ENCODE assay signal across 14 cellular contexts in genomic region chr1:230090194-230090711, GRCh38. TPM values are rescaled to one million over a fixed set of nuclear protein-coding genes. Genes with fewer than 3 reads are reported as not detected.
DNase-seq lines count a peak whose midpoint lies in the region; ATAC-seq and TF ChIP-seq lines count a peak whose summit lies in the region.
"Had no signal": no experiment of that assay in that cellular context is flagged by ENCODE, and none has a peak within 500 bp of the region (broad histone marks: within the 10 kb centered on the region; RNA-seq: fewer than 3 reads in every experiment).

No MANE protein-coding gene starts in this region.

- peak overlapping the region; percentile 96 for H3K27ac ChIP-seq in DND-41 (ENCODE audit: low read length)
- H3K27ac ChIP-seq in esophagus muscularis mucosa (replicated peaks in 1 of 4): peak overlapping the region in 3 of 4 donors; percentile 11 to 35 (median 13)
- H3K27ac ChIP-seq: epithelial cell of prostate, skin epidermis had no signal

- peaks cover 26% of the 10 kb centered on the region for H4K20me1 ChIP-seq in DND-41 (ENCODE audit: insufficient read depth, low read length)

- peak overlapping the region; percentile 30 for H3K4me3 Mint-ChIP-seq in osteocyte (ENCODE audit: unreplicated experiment)
- no peak overlapping the region for H3K4me3 Mint-ChIP-seq in effector memory CD8-positive, alpha-beta T cell
- H3K4me3 Mint-ChIP-seq: IgD-negative memory B cell, nephron had no signal

- H3K4me2 ChIP-seq in DND-41 (ENCODE audit: insufficient read depth, low read length): no peak overlapping the region

- H3K9me3 ChIP-seq in DND-41 (ENCODE audit: insufficient read depth, low read length, severe bottlenecking) (no peaks in the 10 kb centered on the region), esophagus muscularis mucosa (no peaks in the 10 kb centered on the region)

- TF ChIP-seq POLR2A in esophagus muscularis mucosa (IDR thresholded peaks at IDR 0.05; ENCODE audit: low read depth): no peak

- H3K4me3 ChIP-seq in DND-41 (ENCODE audit: low read depth in 1 of 2, low read length in 2 of 2) (no peak overlapping the region), esophagus muscularis mucosa (no peak overlapping the region)
- H3K4me3 ChIP-seq: skin epidermis had no signal

- DNase-seq in DND-41 (no peak), RPMI7951 (ENCODE audit: low read depth) (peak; percentile 66), esophagus muscularis mucosa (ENCODE audit: extremely low spot score) (no peak), osteocyte (ENCODE audit: extremely low spot score, unreplicated experiment) (no peak), germinal center (ENCODE audit: low spot score) (no peak)
- no peak for DNase-seq in stimulated activated CD4-positive, alpha-beta T cell treated with anti-CD3 and anti-CD28 coated beads, Interleukin-12 subunit alpha, Interleukin-12 subunit beta, amount 100 ng/mL, for 4 hours
- DNase-seq in effector memory CD8-positive, alpha-beta T cell: no peak
- DNase-seq: anterior cingulate cortex, NCI-H187 had no signal

- H3K27me3 ChIP-seq in DND-41 (ENCODE audit: insufficient read depth, low read length, poor library complexity): no peaks in the 10 kb centered on the region
- H3K27me3 ChIP-seq in esophagus muscularis mucosa: no peaks in the 10 kb centered on the region

- no peak for TF ChIP-seq EP300 in esophagus muscularis mucosa (IDR thresholded peaks at IDR 0.05)

- no peak for TF ChIP-seq CTCF in DND-41 (IDR thresholded peaks at IDR 0.05; ENCODE audit: borderline replicate concordance, extremely low read depth, low read length, poor library complexity, severe bottlenecking)
- no peak for TF ChIP-seq CTCF in esophagus muscularis mucosa (IDR thresholded peaks at IDR 0.05)
- no peak for TF ChIP-seq CTCF in osteocyte (IDR thresholded peaks at IDR 0.05)

- no peaks in the 10 kb centered on the region for H3K27me3 Mint-ChIP-seq in osteocyte (ENCODE audit: unreplicated experiment)
- H3K27me3 Mint-ChIP-seq in effector memory CD8-positive, alpha-beta T cell: no peaks in the 10 kb centered on the region
- H3K27me3 Mint-ChIP-seq: IgD-negative memory B cell had no signal

- intact Hi-C loops in esophagus muscularis mucosa (cut with DNase I): no loop called here

- ATAC-seq in DND-41 (ENCODE audit: insufficient read depth, low read depth) (no peak), GM19395 (IDR thresholded peaks at IDR 0.05; ENCODE audit: unreplicated experiment) (no peak)
- ATAC-seq in effector memory CD8-positive, alpha-beta T cell (replicated peaks): no peak

- H3K4me1 ChIP-seq in DND-41 (ENCODE audit: insufficient read depth, low read length): peaks cover 82% of the 10 kb centered on the region
- peaks cover 17 to 87% (median 70%) of the 10 kb centered on the region in 4 donors for H3K4me1 ChIP-seq in esophagus muscularis mucosa

- H3K36me3 ChIP-seq in DND-41 (ENCODE audit: insufficient read depth, low read length) (peaks cover 62% of the 10 kb centered on the region), esophagus muscularis mucosa (peaks cover 0 to 13% (median 7%) of the 10 kb centered on the region in 4 donors)

- H3K36me3 Mint-ChIP-seq in osteocyte (ENCODE audit: unreplicated experiment): peaks cover 12% of the 10 kb centered on the region
- peaks cover 10% of the 10 kb centered on the region for H3K36me3 Mint-ChIP-seq in effector memory CD8-positive, alpha-beta T cell (ENCODE audit: insufficient read depth)

- H3K9ac ChIP-seq in DND-41 (ENCODE audit: low read depth, low read length): no peak overlapping the region

- 69% methylated on average over 6 of the region's 6 CpGs for WGBS in esophagus muscularis mucosa

- H3K4me1 Mint-ChIP-seq in osteocyte (ENCODE audit: unreplicated experiment): peaks cover 83% of the 10 kb centered on the region
- H3K4me1 Mint-ChIP-seq in effector memory CD8-positive, alpha-beta T cell (ENCODE audit: low read depth in 2 of 2): peaks cover 28 to 32% of the 10 kb centered on the region in 2 donors

- peaks cover 94% of the 10 kb centered on the region for H3K79me2 ChIP-seq in DND-41 (ENCODE audit: insufficient read depth, low read length)

- peak overlapping the region; percentile 98 for H3K27ac Mint-ChIP-seq in osteocyte (ENCODE audit: unreplicated experiment)
- no peak overlapping the region for H3K27ac Mint-ChIP-seq in effector memory CD8-positive, alpha-beta T cell

- H3K9me3 Mint-ChIP-seq in osteocyte (ENCODE audit: unreplicated experiment): no peaks in the 10 kb centered on the region
- H3K9me3 Mint-ChIP-seq in effector memory CD8-positive, alpha-beta T cell: no peaks in the 10 kb centered on the region
- H3K9me3 Mint-ChIP-seq: IgD-negative memory B cell, nephron had no signal

- H2AFZ ChIP-seq in DND-41 (ENCODE audit: low read depth, low read length): no peak overlapping the region

RNA-seq across cellular contexts. Expression of gene GALNT2, which starts 23.2 kb away (rescaled TPM):
- total RNA-seq in RPMI7951 (2014; rRNA removed; shearing (Covaris generic)): 26.6 and 33.3 TPM in 2 replicates
- 100 to 1,000 TPM in 3 of 4 donors, 10 to 100 TPM in 1; 89.6 to 145 (median 129) TPM for total RNA-seq in esophagus muscularis mucosa
- total RNA-seq in osteocyte: 149 TPM in 2 replicates
